8 cellular contexts compared by ENCODE assay signal in the genomic region with DNA sequence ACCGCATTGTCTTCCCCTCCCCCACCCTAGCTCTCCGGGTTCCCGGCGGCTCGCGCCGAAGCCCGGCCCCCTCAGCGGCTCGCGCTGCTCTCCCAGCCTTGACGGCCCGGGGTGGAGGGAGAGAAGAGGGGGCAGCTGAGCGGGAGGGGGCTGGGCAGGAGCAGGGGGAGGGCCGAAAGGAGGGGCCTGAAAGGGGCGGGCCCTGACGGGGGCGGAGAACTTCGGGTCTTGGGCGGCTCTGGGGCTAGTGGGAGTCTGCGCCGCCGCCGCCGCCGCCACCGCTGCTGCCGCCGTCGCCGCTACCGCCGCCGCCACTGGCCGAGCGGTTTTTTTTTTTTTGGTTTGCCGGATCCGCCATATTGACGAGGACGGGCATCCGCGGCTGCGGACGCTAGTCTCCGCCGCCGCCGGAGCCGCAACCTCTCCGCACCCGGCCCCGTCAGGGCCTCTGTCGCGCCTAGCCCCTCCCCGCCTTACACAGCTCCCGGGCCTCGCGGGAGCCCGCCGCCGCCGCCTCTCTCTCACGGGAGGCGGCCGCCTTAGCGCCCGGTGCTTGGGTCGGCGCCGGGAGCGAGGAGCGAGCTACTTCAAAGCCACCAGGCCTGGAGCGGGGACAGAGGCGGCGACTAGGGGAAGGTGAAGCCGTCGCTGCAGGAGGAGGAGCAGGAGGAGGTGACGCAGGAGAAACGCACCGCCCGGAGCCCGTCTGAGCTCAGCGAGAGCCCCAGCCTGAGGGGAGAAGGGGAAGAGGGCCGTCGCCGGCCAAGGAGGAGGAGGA. TPM values are rescaled to one million over a fixed set of nuclear protein-coding genes. Genes with fewer than 3 reads are reported as not detected.
DNase-seq lines count a peak whose midpoint lies in the region; TF ChIP-seq lines count a peak whose summit lies in the region.

A gene with protein sequence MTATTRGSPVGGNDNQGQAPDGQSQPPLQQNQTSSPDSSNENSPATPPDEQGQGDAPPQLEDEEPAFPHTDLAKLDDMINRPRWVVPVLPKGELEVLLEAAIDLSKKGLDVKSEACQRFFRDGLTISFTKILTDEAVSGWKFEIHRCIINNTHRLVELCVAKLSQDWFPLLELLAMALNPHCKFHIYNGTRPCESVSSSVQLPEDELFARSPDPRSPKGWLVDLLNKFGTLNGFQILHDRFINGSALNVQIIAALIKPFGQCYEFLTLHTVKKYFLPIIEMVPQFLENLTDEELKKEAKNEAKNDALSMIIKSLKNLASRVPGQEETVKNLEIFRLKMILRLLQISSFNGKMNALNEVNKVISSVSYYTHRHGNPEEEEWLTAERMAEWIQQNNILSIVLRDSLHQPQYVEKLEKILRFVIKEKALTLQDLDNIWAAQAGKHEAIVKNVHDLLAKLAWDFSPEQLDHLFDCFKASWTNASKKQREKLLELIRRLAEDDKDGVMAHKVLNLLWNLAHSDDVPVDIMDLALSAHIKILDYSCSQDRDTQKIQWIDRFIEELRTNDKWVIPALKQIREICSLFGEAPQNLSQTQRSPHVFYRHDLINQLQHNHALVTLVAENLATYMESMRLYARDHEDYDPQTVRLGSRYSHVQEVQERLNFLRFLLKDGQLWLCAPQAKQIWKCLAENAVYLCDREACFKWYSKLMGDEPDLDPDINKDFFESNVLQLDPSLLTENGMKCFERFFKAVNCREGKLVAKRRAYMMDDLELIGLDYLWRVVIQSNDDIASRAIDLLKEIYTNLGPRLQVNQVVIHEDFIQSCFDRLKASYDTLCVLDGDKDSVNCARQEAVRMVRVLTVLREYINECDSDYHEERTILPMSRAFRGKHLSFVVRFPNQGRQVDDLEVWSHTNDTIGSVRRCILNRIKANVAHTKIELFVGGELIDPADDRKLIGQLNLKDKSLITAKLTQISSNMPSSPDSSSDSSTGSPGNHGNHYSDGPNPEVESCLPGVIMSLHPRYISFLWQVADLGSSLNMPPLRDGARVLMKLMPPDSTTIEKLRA (N-terminal part only) (plus strand): TSS at position 341 of the 778 bp plus-strand sequence. CDS start 38,184 bp downstream, outside the sequence.

- H3K79me2 ChIP-seq in GM23248 (ENCODE audit: insufficient read depth) (peaks cover 50% of the 10 kb centered on the region), neural progenitor cell (ENCODE audit: low read depth) (peaks cover 55% of the 10 kb centered on the region)

- 0 to 1% methylated on average over 1 to 32 of the region's 86 CpGs for WGBS in GM23248 (ENCODE audit: low coverage in 1 of 2, low lambda C conversion rate in 2 of 2, missing lambda C conversion rate in 2 of 2), 2 experiments

- H3K4me1 ChIP-seq in GM23248 (ENCODE audit: insufficient read depth) = peaks cover 12% of the 10 kb centered on the region; the same call in 1 of the 2 replicates
- H3K4me1 ChIP-seq in neural progenitor cell = peaks cover 18% of the 10 kb centered on the region
- H3K4me1 ChIP-seq in stomach smooth muscle (ENCODE audit: control insufficient read depth, insufficient read depth, low read length) = no peaks in the 10 kb centered on the region

- H3K9me3 ChIP-seq in GM23248 (ENCODE audit: low read depth) (no peaks in the 10 kb centered on the region), neural progenitor cell (ENCODE audit: low read depth) (no peaks in the 10 kb centered on the region), stomach smooth muscle (ENCODE audit: control insufficient read depth in 2 of 2, low read length in 2 of 2) (no peaks in the 10 kb centered on the region)

- peak within 1 kb of the TSS; percentile 90 for H2AFZ ChIP-seq in GM23248
- no peak within 1 kb of the TSS for H2AFZ ChIP-seq in neural progenitor cell (replicated peaks)

- no peaks in the 10 kb centered on the region for H3K27me3 Mint-ChIP-seq in neural progenitor cell (ENCODE audit: insufficient read depth, low read depth)

- peak within 1 kb of the TSS; percentile 100 for H3K9ac ChIP-seq in GM23248
- H3K9ac ChIP-seq in neural progenitor cell = peak within 1 kb of the TSS; percentile 98
- H3K9ac ChIP-seq in stomach smooth muscle (ENCODE audit: low read length in 2 of 2) = peak within 1 kb of the TSS; percentile 89 to 93

- H3K9me3 Mint-ChIP-seq in neural progenitor cell = no peaks in the 10 kb centered on the region

- H3K4me3 ChIP-seq in GM23248 = peak within 1 kb of the TSS; percentile 98
- peak within 1 kb of the TSS; percentile 88 for H3K4me3 ChIP-seq in fibroblast of villous mesenchyme (ENCODE audit: low read depth, low read length)
- H3K4me3 ChIP-seq in neural progenitor cell = peak within 1 kb of the TSS; percentile 84
- peak within 1 kb of the TSS; percentile 71 to 88 for H3K4me3 ChIP-seq in stomach smooth muscle (ENCODE audit: low read length in 2 of 2)

- peak; percentile 88 for DNase-seq in EH (ENCODE audit: low read depth)
- DNase-seq in GM23248 = peak; percentile 87
- DNase-seq in Kasumi-1 (lab: John Stamatoyannopoulos, UW) = peak; percentile 47 to 49
- peak; percentile 1 for DNase-seq in SIG-M5 (lab: John Stamatoyannopoulos, UW)
- DNase-seq in activated gamma-delta T cell (lab: John Stamatoyannopoulos, UW) = peak; percentile 84
- DNase-seq in fibroblast of villous mesenchyme (ENCODE audit: low read depth) = peak; percentile 92
- DNase-seq in neural progenitor cell (ENCODE audit: low spot score) = peak; percentile 91

- TF ChIP-seq CTCF in fibroblast of villous mesenchyme (IDR thresholded peaks at IDR 0.05; ENCODE audit: insufficient read depth, low read depth, low read length) = no peak
- no peak for TF ChIP-seq CTCF in neural progenitor cell (IDR thresholded peaks at IDR 0.05)

- H3K4me2 ChIP-seq in GM23248 (ENCODE audit: unreplicated experiment) = peak within 1 kb of the TSS; percentile 94
- peak within 1 kb of the TSS; percentile 80 for H3K4me2 ChIP-seq in neural progenitor cell

- H3K27me3 ChIP-seq in GM23248 (replicated peaks; ENCODE audit: insufficient read depth) = no peaks in the 10 kb centered on the region
- no peaks in the 10 kb centered on the region for H3K27me3 ChIP-seq in neural progenitor cell
- H3K27me3 ChIP-seq in stomach smooth muscle (ENCODE audit: control insufficient read depth in 1 of 2, insufficient read depth in 2 of 2, low read length in 2 of 2) = no peaks in the 10 kb centered on the region

- H3F3A ChIP-seq in GM23248 (ENCODE audit: insufficient read depth) (peaks cover 26% of the 10 kb centered on the region; the same call in 1 of the 2 replicates), neural progenitor cell (ENCODE audit: low read depth) (peaks cover 9% of the 10 kb centered on the region)

- H3K27ac Mint-ChIP-seq in neural progenitor cell = peak within 1 kb of the TSS; percentile 97

- peak within 1 kb of the TSS; percentile 92 for H3K4me3 Mint-ChIP-seq in neural progenitor cell

- no peaks in the 10 kb centered on the region for H3K36me3 Mint-ChIP-seq in neural progenitor cell

- H3K27ac ChIP-seq in GM23248 (peak within 1 kb of the TSS; percentile 100), neural progenitor cell (peak within 1 kb of the TSS; percentile 100), stomach smooth muscle (ENCODE audit: low read length) (peak within 1 kb of the TSS; percentile 97)

- peaks cover 18% of the 10 kb centered on the region for H3K4me1 Mint-ChIP-seq in neural progenitor cell

- H4K20me1 ChIP-seq in GM23248 (ENCODE audit: insufficient read depth) (peaks cover 11% of the 10 kb centered on the region), neural progenitor cell (ENCODE audit: low read depth) (peaks cover 39% of the 10 kb centered on the region)

- H3K36me3 ChIP-seq in GM23248 (ENCODE audit: low read depth) (no peaks in the 10 kb centered on the region), neural progenitor cell (no peaks in the 10 kb centered on the region), stomach smooth muscle (ENCODE audit: control insufficient read depth in 2 of 2, insufficient read depth in 2 of 2, low read length in 2 of 2) (no peaks in the 10 kb centered on the region)

- H3K9me2 ChIP-seq in GM23248 (ENCODE audit: insufficient read depth) = no peaks in the 10 kb centered on the region

- in situ Hi-C loops in GM23248 (cut with MboI) = no loop called here

RNA-seq across cellular contexts. Expression of the gene that starts here (rescaled TPM):
- total RNA-seq in GM23248 (2014; rRNA removed; shearing (Covaris generic)) = 72.3 and 76.1 TPM in 2 replicates
- polyA plus RNA-seq in GM23248 (2016; fragmentation: Nextera tagmentation; extraction: Ambion mirVana) = 21.5 and 23.9 TPM in 2 replicates
- total RNA-seq in fibroblast of villous mesenchyme = 176 and 180 TPM in 2 replicates
- total RNA-seq in neural progenitor cell (ENCODE audit: low replicate concordance) = 92.5 and 115 TPM in 2 replicates

Comparison
In these comparisons a context has a peak if more than half of its experiments do, and no peak if none do; other contexts are left out.
1. Peak in every context shown above with its lines: DNase-seq, H3K4me3 ChIP-seq and H3K27ac ChIP-seq.
2. DNase-seq: peak in every context shown above with its lines; median percentile 92 in fibroblast of villous mesenchyme; 91 in neural progenitor cell; 88 in EH; 87 in GM23248; 84 in activated gamma-delta T cell; 48 in Kasumi-1; 1 in SIG-M5.